Comparison of ENCODE assay signal across 9 cellular contexts in the genomic region with DNA sequence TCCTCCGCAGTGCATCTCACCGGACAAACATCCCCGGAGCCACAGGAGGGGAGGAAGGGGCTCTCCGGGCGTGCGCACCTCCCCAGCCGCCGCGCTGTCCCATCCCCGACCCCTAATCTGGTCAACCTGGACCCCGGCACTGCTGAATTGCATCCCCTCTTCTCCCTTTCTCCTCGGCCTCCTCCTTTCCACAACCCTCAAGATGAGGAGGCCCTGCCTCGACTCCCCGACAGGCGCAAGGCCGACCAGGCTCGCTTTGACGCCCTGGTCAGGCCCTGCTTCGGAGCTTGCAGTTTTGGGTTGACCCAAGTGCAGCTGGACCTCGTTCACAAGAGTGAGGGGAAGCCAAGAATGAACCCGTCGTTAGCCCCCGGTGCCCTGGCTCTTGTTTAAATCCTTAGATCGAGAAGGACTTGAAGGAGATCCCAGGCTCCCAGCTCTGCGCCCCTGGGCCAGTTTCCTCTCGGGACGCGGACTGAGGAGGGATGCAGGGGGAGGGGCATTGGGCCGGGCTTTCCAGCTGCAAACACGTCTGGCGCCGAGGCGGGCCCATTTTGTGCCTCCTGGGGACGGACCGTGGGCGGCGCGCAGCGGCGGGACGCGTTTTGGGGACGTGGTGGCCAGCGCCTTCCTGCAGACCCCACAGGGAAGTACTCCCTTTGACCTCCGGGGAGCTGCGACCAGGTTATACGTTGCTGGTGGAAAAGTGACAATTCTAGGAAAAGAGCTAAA. TPM values are rescaled to one million over a fixed set of nuclear protein-coding genes. Genes with fewer than 3 reads are reported as not detected.
DNase-seq lines count a peak whose midpoint lies in the region; ATAC-seq, FAIRE-seq and TF ChIP-seq lines count a peak whose summit lies in the region.
"Had no signal": no experiment of that assay in that cellular context is flagged by ENCODE, and none has a peak within 500 bp of the region (broad histone marks: within the 10 kb centered on the region; RNA-seq: fewer than 3 reads in every experiment).

No MANE protein-coding gene starts in this region.

- DNase-seq in activated CD4-positive, alpha-beta memory T cell treated with anti-CD3 and anti-CD28 coated beads, Interleukin-2, amount 10 ng/mL, durations not matched to agents 7 days and 5 days, result no peak
- no peak for DNase-seq in activated CD4-positive, alpha-beta memory T cell treated with anti-CD3 and anti-CD28 coated beads for 36 hours
- peak; percentile 67 for DNase-seq in ecto neural progenitor cell (ENCODE audit: low spot score)
- peak in 1 of 2 donors; percentile 86 for DNase-seq in upper lobe of left lung
- DNase-seq in D721Med (ENCODE audit: insufficient read length, low spot score), result no peak
- no peak for DNase-seq in amniotic stem cell (lab: John Stamatoyannopoulos, UW)
- DNase-seq: stimulated activated CD4-positive, alpha-beta T cell treated with anti-CD3 and anti-CD28 coated beads, Interleukin-2, amount 100 ng/mL, for 48 hours had no signal

- POLR2A ChIA-PET in activated CD4-positive, alpha-beta memory T cell treated with anti-CD3 and anti-CD28 coated beads, Interleukin-2, amount 10 ng/mL, durations not matched to agents 7 days and 5 days (lab: Charles Lee), result no interaction called here
- POLR2A ChIA-PET in activated CD4-positive, alpha-beta memory T cell treated with anti-CD3 and anti-CD28 coated beads for 36 hours (lab: Charles Lee), result no interaction called here

- H3K4me1 ChIP-seq in mesodermal cell (ENCODE audit: control insufficient read depth, insufficient read depth, low read length, poor library complexity, severe bottlenecking), result peaks cover 8% of the 10 kb centered on the region
- H3K4me1 ChIP-seq in upper lobe of left lung, result peaks cover 53 to 75% (median 64%) of the 10 kb centered on the region in 4 donors

- intact Hi-C loops in activated CD4-positive, alpha-beta memory T cell treated with anti-CD3 and anti-CD28 coated beads for 36 hours (cut with micrococcal nuclease), result loop anchor here (2.0 to 5.0 kb wide), 6 partner anchors 129 to 1854 kb away; partner anchors contain the start of gene SCFD2

- TF ChIP-seq EP300 in upper lobe of left lung (IDR thresholded peaks at IDR 0.05), result no peak

- no peaks in the 10 kb centered on the region for H3K9me3 ChIP-seq in mesodermal cell (ENCODE audit: control insufficient read depth, low read length)
- no peaks in the 10 kb centered on the region for H3K9me3 ChIP-seq in upper lobe of left lung

- H3K27me3 Mint-ChIP-seq in activated CD4-positive, alpha-beta memory T cell treated with anti-CD3 and anti-CD28 coated beads, Interleukin-2, amount 10 ng/mL, durations not matched to agents 7 days and 5 days, result peaks cover 82% of the 10 kb centered on the region
- peaks cover 72% of the 10 kb centered on the region for H3K27me3 Mint-ChIP-seq in activated CD4-positive, alpha-beta memory T cell treated with anti-CD3 and anti-CD28 coated beads for 36 hours

- TF ChIP-seq CTCF in upper lobe of left lung (IDR thresholded peaks at IDR 0.05), result no peak
- TF ChIP-seq CTCF in D721Med (IDR thresholded peaks at IDR 0.05; ENCODE audit: insufficient read depth, missing control alignments), result no peak

- FAIRE-seq in D721Med (lab: Jason Lieb, UNC), result no peak

- H3K4me1 Mint-ChIP-seq in activated CD4-positive, alpha-beta memory T cell treated with anti-CD3 and anti-CD28 coated beads, Interleukin-2, amount 10 ng/mL, durations not matched to agents 7 days and 5 days, result peaks cover 40% of the 10 kb centered on the region
- peaks cover 40% of the 10 kb centered on the region for H3K4me1 Mint-ChIP-seq in activated CD4-positive, alpha-beta memory T cell treated with anti-CD3 and anti-CD28 coated beads for 36 hours (ENCODE audit: low read depth)

- H3K9me3 Mint-ChIP-seq in activated CD4-positive, alpha-beta memory T cell treated with anti-CD3 and anti-CD28 coated beads, Interleukin-2, amount 10 ng/mL, durations not matched to agents 7 days and 5 days, result no peaks in the 10 kb centered on the region
- H3K9me3 Mint-ChIP-seq in activated CD4-positive, alpha-beta memory T cell treated with anti-CD3 and anti-CD28 coated beads for 36 hours, result no peaks in the 10 kb centered on the region

- TF ChIP-seq POLR2A in upper lobe of left lung (IDR thresholded peaks at IDR 0.05), result no peak

- H3K4me3 ChIP-seq in mesodermal cell (ENCODE audit: extremely low read depth, insufficient read depth, low read length, poor library complexity, severe bottlenecking) (peak overlapping the region; percentile 63), upper lobe of left lung (peak overlapping the region; percentile 16 to 60 (median 50))

- H3K36me3 ChIP-seq in mesodermal cell (ENCODE audit: control insufficient read depth, insufficient read depth, low read length) (peaks cover 19% of the 10 kb centered on the region), upper lobe of left lung (no peaks in the 10 kb centered on the region)

- H3K36me3 Mint-ChIP-seq in activated CD4-positive, alpha-beta memory T cell treated with anti-CD3 and anti-CD28 coated beads, Interleukin-2, amount 10 ng/mL, durations not matched to agents 7 days and 5 days (ENCODE audit: low read depth), result peaks cover 3% of the 10 kb centered on the region
- no peaks in the 10 kb centered on the region for H3K36me3 Mint-ChIP-seq in activated CD4-positive, alpha-beta memory T cell treated with anti-CD3 and anti-CD28 coated beads for 36 hours

- H3K27ac Mint-ChIP-seq in activated CD4-positive, alpha-beta memory T cell treated with anti-CD3 and anti-CD28 coated beads, Interleukin-2, amount 10 ng/mL, durations not matched to agents 7 days and 5 days, result no peak overlapping the region
- no peak overlapping the region for H3K27ac Mint-ChIP-seq in activated CD4-positive, alpha-beta memory T cell treated with anti-CD3 and anti-CD28 coated beads for 36 hours

- 2% methylated on average over 38 to 41 of the region's 47 CpGs for WGBS in mesodermal cell (ENCODE audit: insufficient coverage in 2 of 2), 2 experiments
- 4% methylated on average over 25 to 44 of the region's 47 CpGs for WGBS in upper lobe of left lung, 2 donors

- ATAC-seq in upper lobe of left lung (ENCODE audit: low FRiP score in 2 of 2) (no peak), HG03097 (IDR thresholded peaks at IDR 0.05; ENCODE audit: low FRiP score, unreplicated experiment) (no peak)

- H3K27ac ChIP-seq in mesodermal cell (ENCODE audit: low read depth, low read length, severe bottlenecking) (peak overlapping the region; percentile 51), upper lobe of left lung (peak overlapping the region; percentile 62 to 83 (median 77))

- H3K27me3 ChIP-seq in upper lobe of left lung, result peaks cover 0 to 60% (median 42%) of the 10 kb centered on the region in 4 donors

- CTCF ChIA-PET in activated CD4-positive, alpha-beta memory T cell treated with anti-CD3 and anti-CD28 coated beads, Interleukin-2, amount 10 ng/mL, durations not matched to agents 7 days and 5 days (lab: Charles Lee), result interaction anchor here (3.2 kb wide), 1 partner anchor 13 kb away, joined by 16 read pairs; no protein-coding TSS in a partner anchor
- CTCF ChIA-PET in activated CD4-positive, alpha-beta memory T cell treated with anti-CD3 and anti-CD28 coated beads for 36 hours (lab: Charles Lee), result interaction anchor here (1.0 to 3.8 kb wide), 4 partner anchors 13 to 325 kb away, joined by 3 to 49 read pairs (median 4); no protein-coding TSS in a partner anchor

- peak overlapping the region; percentile 3 for H3K4me3 Mint-ChIP-seq in activated CD4-positive, alpha-beta memory T cell treated with anti-CD3 and anti-CD28 coated beads, Interleukin-2, amount 10 ng/mL, durations not matched to agents 7 days and 5 days
- H3K4me3 Mint-ChIP-seq in activated CD4-positive, alpha-beta memory T cell treated with anti-CD3 and anti-CD28 coated beads for 36 hours, result no peak overlapping the region

RNA-seq across cellular contexts. Expression of gene PDGFRA, which starts 2.5 kb away (rescaled TPM):
- under 1 TPM; 0.45 to 0.68 TPM for total RNA-seq in activated CD4-positive, alpha-beta memory T cell treated with anti-CD3 and anti-CD28 coated beads, Interleukin-2, amount 10 ng/mL, durations not matched to agents 7 days and 5 days
- total RNA-seq in activated CD4-positive, alpha-beta memory T cell treated with anti-CD3 and anti-CD28 coated beads for 36 hours, result not detected
- 55.4 TPM for polyA plus RNA-seq in mesodermal cell (2013, experiment 1 of 2)
- 66.1 TPM for polyA plus RNA-seq in mesodermal cell (2013, experiment 2 of 2)
- total RNA-seq in upper lobe of left lung, result 100 to 1,000 TPM in 2 of 6 donors, 10 to 100 TPM in 4; 60.5 to 136 (median 77.0) TPM

Comparison
In these comparisons a context has a peak if more than half of its experiments do, and no peak if none do; other contexts are left out.
1. RNA of gene PDGFRA, which starts 2.5 kb away (total RNA-seq): 60.5 to 136 TPM in upper lobe of left lung; 0.45 to 0.68 TPM in activated CD4-positive, alpha-beta memory T cell treated with anti-CD3 and anti-CD28 coated beads, Interleukin-2, amount 10 ng/mL, durations not matched to agents 7 days and 5 days and not detected in activated CD4-positive, alpha-beta memory T cell treated with anti-CD3 and anti-CD28 coated beads for 36 hours; every median in the first group is over 10 times any median in the second.